ENCODE assay signal across 22 cellular contexts in genomic region chr5:111937091-111937490, GRCh38.
"Had no signal": no experiment of that assay in that cellular context is flagged by ENCODE, and none has a peak within 500 bp of the region (broad histone marks: within the 10 kb centered on the region; RNA-seq: fewer than 3 reads in every experiment).

No MANE protein-coding gene starts in this region.

- H3K79me2 ChIP-seq: hepatocyte had no signal

- H3K4me1 Mint-ChIP-seq: memory B cell, natural killer cell had no signal

- H3K27me3 ChIP-seq: foreskin keratinocyte, gastroesophageal sphincter, heart left ventricle, hepatocyte, right atrium auricular region, suprapubic skin, transverse colon, upper lobe of right lung, uterus had no signal

- H2AFZ ChIP-seq: hepatocyte had no signal

- H3K36me3 ChIP-seq: gastroesophageal sphincter, heart left ventricle, prostate gland, right atrium auricular region, suprapubic skin, transverse colon, upper lobe of right lung, uterus had no signal

- H3K27me3 Mint-ChIP-seq: effector memory CD8-positive, alpha-beta T cell had no signal

- H3K36me3 Mint-ChIP-seq: memory B cell; natural killer cell; stimulated activated naive B cell treated with anti-CD40 and anti-IgM and Interleukin-4, amounts not matched to agents 10 μg/mL and 1 μg/mL and 100 μg/mL, for 72 hours had no signal

- H3K27ac Mint-ChIP-seq: effector memory CD8-positive, alpha-beta T cell; memory B cell; natural killer cell; stimulated activated naive B cell treated with anti-CD40 and anti-IgM and Interleukin-4, amounts not matched to agents 10 μg/mL and 1 μg/mL and 100 μg/mL, for 72 hours; stimulated activated naive CD8-positive, alpha-beta T cell treated with anti-CD3 and anti-CD28 coated beads, Interleukin-15, Interleukin-2, amounts not matched to agents 100 ng/mL and 50 ng/mL, for 24 hours had no signal

- ATAC-seq: effector memory CD8-positive, alpha-beta T cell; foreskin keratinocyte; gastroesophageal sphincter; heart left ventricle; left lobe of liver; natural killer cell; sciatic nerve; stimulated activated naive B cell treated with anti-CD40 and anti-IgM and Interleukin-4, amounts not matched to agents 10 μg/mL and 1 μg/mL and 100 μg/mL, for 72 hours; upper lobe of right lung had no signal

- H3K4me3 ChIP-seq: gastroesophageal sphincter, heart left ventricle, hepatocyte, lung, prostate gland, right atrium auricular region, suprapubic skin, transverse colon, upper lobe of right lung, uterus had no signal

- H3K27ac ChIP-seq: foreskin keratinocyte, gastroesophageal sphincter, heart left ventricle, hepatocyte, prostate gland, right atrium auricular region, suprapubic skin, transverse colon, upper lobe of right lung, uterus had no signal

- H3K9me3 ChIP-seq: gastroesophageal sphincter, heart left ventricle, prostate gland, right atrium auricular region, suprapubic skin, transverse colon, upper lobe of right lung, uterus had no signal

- H3K4me3 Mint-ChIP-seq: effector memory CD8-positive, alpha-beta T cell; memory B cell; natural killer cell; stimulated activated naive B cell treated with anti-CD40 and anti-IgM and Interleukin-4, amounts not matched to agents 10 μg/mL and 1 μg/mL and 100 μg/mL, for 72 hours; stimulated activated naive CD8-positive, alpha-beta T cell treated with anti-CD3 and anti-CD28 coated beads, Interleukin-15, Interleukin-2, amounts not matched to agents 100 ng/mL and 50 ng/mL, for 24 hours had no signal

- H3K4me2 ChIP-seq: hepatocyte had no signal

- H3K4me1 ChIP-seq: prostate gland, transverse colon, upper lobe of right lung, uterus had no signal

- DNase-seq: cortex of kidney; effector memory CD8-positive, alpha-beta T cell; foreskin keratinocyte; heart left ventricle; kidney; natural killer cell; stimulated activated CD4-positive, alpha-beta T cell treated with anti-CD3 and anti-CD28 coated beads, Interleukin-2, amount 100 ng/mL, for 24 hours; stimulated activated CD4-positive, alpha-beta T cell treated with anti-CD3 and anti-CD28 coated beads, Interleukin-4, amount 100 ng/mL, for 4 hours; stimulated activated naive B cell treated with anti-CD40 and anti-IgM and Interleukin-4, amounts not matched to agents 10 μg/mL and 1 μg/mL and 100 μg/mL, for 72 hours; transverse colon; upper lobe of right lung; uterus had no signal

- H3K9me3 Mint-ChIP-seq: natural killer cell; stimulated activated naive CD8-positive, alpha-beta T cell treated with anti-CD3 and anti-CD28 coated beads, Interleukin-15, Interleukin-2, amounts not matched to agents 100 ng/mL and 50 ng/mL, for 24 hours had no signal
